In the genomic region with DNA sequence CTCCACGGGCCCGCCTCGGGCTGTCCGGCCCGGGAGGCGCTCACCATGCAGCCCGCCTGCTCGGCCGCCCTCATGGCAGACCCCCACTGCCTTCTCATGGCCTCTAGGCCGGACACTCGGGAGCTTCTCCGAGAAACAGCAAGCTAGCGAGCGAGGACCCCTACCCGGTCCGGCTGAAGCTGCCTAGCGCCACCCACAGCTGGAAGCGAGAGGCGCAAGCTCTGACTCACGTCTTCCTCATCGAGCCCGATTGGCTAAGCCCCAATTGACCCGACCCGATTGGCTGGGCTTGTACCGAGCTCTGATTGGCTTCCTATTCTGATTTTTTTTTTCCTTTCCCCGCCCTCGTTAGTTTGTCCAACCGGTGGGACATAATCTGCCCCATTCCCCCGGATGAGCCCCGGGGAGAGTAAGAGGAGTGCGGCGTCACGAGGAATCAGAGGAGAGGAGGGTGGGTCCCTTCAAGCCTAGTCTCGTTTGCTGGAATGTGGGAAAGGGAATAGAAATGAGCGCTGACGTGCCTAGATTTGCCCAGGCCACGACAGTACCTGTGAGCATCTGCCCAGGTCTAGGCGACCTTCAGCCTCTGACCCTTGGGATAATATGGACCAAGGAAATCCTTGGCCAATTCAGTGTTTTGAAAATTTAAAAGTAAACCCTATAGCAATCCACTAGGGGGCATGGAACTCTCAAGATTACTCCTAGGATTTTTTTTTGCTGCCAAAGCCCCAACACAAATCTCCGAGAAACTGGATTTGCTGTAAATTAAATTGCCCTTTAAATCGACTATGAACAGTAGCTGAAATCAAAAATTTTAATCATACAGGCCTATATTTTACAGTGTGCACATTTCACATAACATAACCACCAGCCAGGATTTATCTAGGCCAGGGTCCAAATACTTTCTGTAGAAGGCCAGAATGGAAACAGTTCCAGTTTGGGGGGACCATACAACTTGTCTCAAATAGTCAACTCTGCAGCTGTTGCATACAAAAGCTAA, we compare ENCODE assay signal across 8 cellular contexts. TPM values are rescaled to one million over a fixed set of nuclear protein-coding genes. Genes with fewer than 3 reads are reported as not detected.
DNase-seq lines count a peak whose midpoint lies in the region; ATAC-seq lines count a peak whose summit lies in the region.

A gene with protein sequence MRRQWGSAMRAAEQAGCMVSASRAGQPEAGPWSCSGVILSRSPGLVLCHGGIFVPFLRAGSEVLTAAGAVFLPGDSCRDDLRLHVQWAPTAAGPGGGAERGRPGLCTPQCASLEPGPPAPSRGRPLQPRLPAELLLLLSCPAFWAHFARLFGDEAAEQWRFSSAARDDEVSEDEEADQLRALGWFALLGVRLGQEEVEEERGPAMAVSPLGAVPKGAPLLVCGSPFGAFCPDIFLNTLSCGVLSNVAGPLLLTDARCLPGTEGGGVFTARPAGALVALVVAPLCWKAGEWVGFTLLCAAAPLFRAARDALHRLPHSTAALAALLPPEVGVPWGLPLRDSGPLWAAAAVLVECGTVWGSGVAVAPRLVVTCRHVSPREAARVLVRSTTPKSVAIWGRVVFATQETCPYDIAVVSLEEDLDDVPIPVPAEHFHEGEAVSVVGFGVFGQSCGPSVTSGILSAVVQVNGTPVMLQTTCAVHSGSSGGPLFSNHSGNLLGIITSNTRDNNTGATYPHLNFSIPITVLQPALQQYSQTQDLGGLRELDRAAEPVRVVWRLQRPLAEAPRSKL (minus strand): TSS at position 212 of the 1,000 bp plus-strand sequence. CDS start 114 bp downstream, at position 98.

- DNase-seq in D341Med (ENCODE audit: low spot score), result peak; percentile 84
- peak; percentile 94 for DNase-seq in NT2/D1 (ENCODE audit: low read depth, low spot score)
- peak; percentile 97 for DNase-seq in activated CD8-positive, alpha-beta memory T cell treated with anti-CD3 and anti-CD28 coated beads, Interleukin-2, amount 10 ng/mL, durations not matched to agents 7 days and 5 days
- DNase-seq in mesendoderm, result peak; percentile 100
- DNase-seq in stimulated activated CD8-positive, alpha-beta memory T cell treated with anti-CD3 and anti-CD28 coated beads, Interleukin-15, amount 100 ng/mL, for 1 hour (ENCODE audit: low read depth), result peak; percentile 84

- peak within 1 kb of the TSS; percentile 87 for H3K4me3 ChIP-seq in HUES48 (ENCODE audit: low read depth, low read length)
- H3K4me3 ChIP-seq in NT2/D1 (ENCODE audit: insufficient read length, low read depth), result peak within 1 kb of the TSS; percentile 62
- H3K4me3 ChIP-seq in endocrine pancreas (ENCODE audit: control insufficient read depth, insufficient read depth, low read length), result peak within 1 kb of the TSS; percentile 23
- peak within 1 kb of the TSS; percentile 40 for H3K4me3 ChIP-seq in mesendoderm (ENCODE audit: low read length)

- ATAC-seq in GM21390 (IDR thresholded peaks at IDR 0.05; ENCODE audit: unreplicated experiment), result peak; percentile 87
- ATAC-seq in activated CD8-positive, alpha-beta memory T cell treated with anti-CD3 and anti-CD28 coated beads, Interleukin-2, amount 10 ng/mL, durations not matched to agents 7 days and 5 days, result peak; percentile 86

- peak within 1 kb of the TSS; percentile 92 for H3K27ac ChIP-seq in HUES48 (ENCODE audit: low read depth, low read length)
- H3K27ac ChIP-seq in mesendoderm (ENCODE audit: low read depth, low read length), result peak within 1 kb of the TSS; percentile 66

- no peak within 1 kb of the TSS for H3K23ac ChIP-seq in mesendoderm (ENCODE audit: low read length)

- no peak within 1 kb of the TSS for H2BK120ac ChIP-seq in mesendoderm (ENCODE audit: low read depth, low read length)

- WGBS in mesendoderm (ENCODE audit: extremely low coverage, insufficient coverage, low lambda C conversion rate), result no CpG with 5 or more reads among the region's 40 CpGs

- peak within 1 kb of the TSS; percentile 87 for H3K4me3 Mint-ChIP-seq in activated CD8-positive, alpha-beta memory T cell treated with anti-CD3 and anti-CD28 coated beads, Interleukin-2, amount 10 ng/mL, durations not matched to agents 7 days and 5 days

- peak within 1 kb of the TSS; percentile 86 for H3K4me2 ChIP-seq in mesendoderm (ENCODE audit: low read length)

- no peak within 1 kb of the TSS for H2BK15ac ChIP-seq in mesendoderm (replicated peaks; ENCODE audit: low read depth)

- H3K18ac ChIP-seq in mesendoderm (ENCODE audit: low read length), result peak within 1 kb of the TSS; percentile 35

- H3K9ac ChIP-seq in HUES48 (ENCODE audit: low read depth, low read length) (peak within 1 kb of the TSS; percentile 86), NT2/D1 (ENCODE audit: insufficient read length, low read depth) (peak within 1 kb of the TSS; percentile 85), endocrine pancreas (ENCODE audit: control insufficient read depth, insufficient read depth, low read length) (peak within 1 kb of the TSS; percentile 74), mesendoderm (ENCODE audit: low read length) (peak within 1 kb of the TSS; percentile 89)

- CTCF ChIA-PET in activated CD8-positive, alpha-beta memory T cell treated with anti-CD3 and anti-CD28 coated beads, Interleukin-2, amount 10 ng/mL, durations not matched to agents 7 days and 5 days (lab: Charles Lee), result interaction anchor here (0.5 to 4.7 kb wide), 44 partner anchors 10 to 309 kb away, joined by 3 to 69 read pairs (median 6); a partner anchor contains a TSS

- H3K4ac ChIP-seq in mesendoderm (ENCODE audit: low read depth, low read length), result no peak within 1 kb of the TSS

- no peaks in the 10 kb centered on the region for H3K9me3 Mint-ChIP-seq in activated CD8-positive, alpha-beta memory T cell treated with anti-CD3 and anti-CD28 coated beads, Interleukin-2, amount 10 ng/mL, durations not matched to agents 7 days and 5 days (ENCODE audit: low read depth)

- peaks cover 6% of the 10 kb centered on the region for H3K79me1 ChIP-seq in mesendoderm (ENCODE audit: low read length)

- peaks cover 5% of the 10 kb centered on the region; the same call in 1 of the 2 replicates for H3K27me3 ChIP-seq in HUES48 (ENCODE audit: control insufficient read depth, insufficient read depth, low read length)
- H3K27me3 ChIP-seq in NT2/D1 (ENCODE audit: insufficient read depth, insufficient read length), result no peaks in the 10 kb centered on the region
- H3K27me3 ChIP-seq in endocrine pancreas (ENCODE audit: control insufficient read depth, insufficient read depth, low read length), result no peaks in the 10 kb centered on the region
- no peaks in the 10 kb centered on the region for H3K27me3 ChIP-seq in mesendoderm (ENCODE audit: insufficient read depth, low read length, poor library complexity)

- peak within 1 kb of the TSS; percentile 23 for H2BK5ac ChIP-seq in mesendoderm (ENCODE audit: low read length)

- H4K8ac ChIP-seq in mesendoderm (ENCODE audit: low read depth, low read length), result no peak within 1 kb of the TSS

- no peaks in the 10 kb centered on the region for H3K27me3 Mint-ChIP-seq in activated CD8-positive, alpha-beta memory T cell treated with anti-CD3 and anti-CD28 coated beads, Interleukin-2, amount 10 ng/mL, durations not matched to agents 7 days and 5 days

- no peaks in the 10 kb centered on the region for H3K79me2 ChIP-seq in mesendoderm (ENCODE audit: control insufficient read depth, insufficient read depth, low read length)

- peaks cover 21% of the 10 kb centered on the region for H3K36me3 Mint-ChIP-seq in activated CD8-positive, alpha-beta memory T cell treated with anti-CD3 and anti-CD28 coated beads, Interleukin-2, amount 10 ng/mL, durations not matched to agents 7 days and 5 days

- H2AK5ac ChIP-seq in mesendoderm (ENCODE audit: low read length), result no peak within 1 kb of the TSS

- no peaks in the 10 kb centered on the region for H3K9me3 ChIP-seq in HUES48 (ENCODE audit: control insufficient read depth, insufficient read depth, low read length)
- no peaks in the 10 kb centered on the region for H3K9me3 ChIP-seq in NT2/D1 (ENCODE audit: insufficient read depth, low read length)
- no peaks in the 10 kb centered on the region for H3K9me3 ChIP-seq in endocrine pancreas (ENCODE audit: control insufficient read depth, low read length)

- H4K5ac ChIP-seq in mesendoderm (ENCODE audit: low read length), result no peak within 1 kb of the TSS

- H3K27ac Mint-ChIP-seq in activated CD8-positive, alpha-beta memory T cell treated with anti-CD3 and anti-CD28 coated beads, Interleukin-2, amount 10 ng/mL, durations not matched to agents 7 days and 5 days, result peak within 1 kb of the TSS; percentile 91

- peak within 1 kb of the TSS; percentile 94 for H3K56ac ChIP-seq in mesendoderm (ENCODE audit: low read length)

- H3K4me1 Mint-ChIP-seq in activated CD8-positive, alpha-beta memory T cell treated with anti-CD3 and anti-CD28 coated beads, Interleukin-2, amount 10 ng/mL, durations not matched to agents 7 days and 5 days, result peaks cover 32% of the 10 kb centered on the region

- H3K36me3 ChIP-seq in HUES48 (ENCODE audit: control insufficient read depth, insufficient read depth, low read length) (peaks cover 23% of the 10 kb centered on the region), NT2/D1 (ENCODE audit: insufficient read depth, insufficient read length, low read length) (peaks cover 37% of the 10 kb centered on the region), endocrine pancreas (ENCODE audit: control insufficient read depth, insufficient read depth, low read length) (no peaks in the 10 kb centered on the region), mesendoderm (ENCODE audit: control insufficient read depth, insufficient read depth, low read length) (peaks cover 4% of the 10 kb centered on the region)

- H3K4me1 ChIP-seq in HUES48 (ENCODE audit: control insufficient read depth, insufficient read depth, low read length) (peaks cover 16% of the 10 kb centered on the region), NT2/D1 (ENCODE audit: insufficient read depth, insufficient read length) (peaks cover 4% of the 10 kb centered on the region), endocrine pancreas (ENCODE audit: control insufficient read depth, insufficient read depth, low read length) (no peaks in the 10 kb centered on the region), mesendoderm (ENCODE audit: control insufficient read depth, low read depth, low read length) (peaks cover 3% of the 10 kb centered on the region)

RNA-seq across cellular contexts. Expression of the gene that starts here (rescaled TPM):
- total RNA-seq in activated CD8-positive, alpha-beta memory T cell treated with anti-CD3 and anti-CD28 coated beads, Interleukin-2, amount 10 ng/mL, durations not matched to agents 7 days and 5 days, result 10 to 100 TPM; 12.4 to 13.8 TPM
- 5.9 TPM for polyA plus RNA-seq in mesendoderm (2013, experiment 1 of 2)
- 6.1 TPM for polyA plus RNA-seq in mesendoderm (2013, experiment 2 of 2)

Comparison
In these comparisons a context has a peak if more than half of its experiments do, and no peak if none do; other contexts are left out.
1. Peak in every context shown above with its lines: DNase-seq, ATAC-seq, H3K4me3 ChIP-seq and H3K27ac ChIP-seq.
2. H3K4me3 ChIP-seq: peak in every context shown above with its lines; median percentile 87 in HUES48; 62 in NT2/D1; 40 in mesendoderm; 23 in endocrine pancreas.